25 cellular contexts compared by ENCODE assay signal in the genomic region with DNA sequence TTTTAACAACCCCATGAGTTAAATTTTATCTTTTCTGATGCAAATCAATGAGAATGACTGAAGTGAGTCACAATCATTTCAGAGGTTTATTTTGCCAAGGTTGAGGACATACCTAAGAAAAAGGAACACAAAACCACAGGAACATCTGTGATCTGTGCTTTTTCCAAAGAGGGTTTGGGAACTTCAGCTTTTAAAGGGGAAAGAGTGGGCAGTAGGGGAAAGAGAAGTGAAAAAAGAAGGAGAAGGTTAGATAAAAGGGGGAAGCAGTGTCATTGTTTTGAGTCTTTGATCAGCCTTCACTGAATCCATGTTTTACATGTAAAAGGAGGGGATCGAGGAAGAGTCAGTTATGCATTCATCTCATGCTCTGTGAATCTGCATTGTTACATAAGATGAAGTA. TPM values are rescaled to one million over a fixed set of nuclear protein-coding genes. Genes with fewer than 3 reads are reported as not detected.
"Had no signal": no experiment of that assay in that cellular context is flagged by ENCODE, and none has a peak within 500 bp of the region (broad histone marks: within the 10 kb centered on the region; RNA-seq: fewer than 3 reads in every experiment).

No MANE protein-coding gene starts in this region.

- H3K9me3 Mint-ChIP-seq: neural crest cell had no signal

- H3K27me3 Mint-ChIP-seq: stimulated activated naive CD8-positive, alpha-beta T cell treated with anti-CD3 and anti-CD28 coated beads, Interleukin-15, amount 100 ng/mL, for 72 hours had no signal

- H3K4me1 Mint-ChIP-seq: mesothelial cell of epicardium; stimulated activated naive CD8-positive, alpha-beta T cell treated with anti-CD3 and anti-CD28 coated beads, Interleukin-15, amount 100 ng/mL, for 72 hours had no signal

- H3K36me3 Mint-ChIP-seq: mesothelial cell of epicardium had no signal

- H3K27ac ChIP-seq: dorsolateral prefrontal cortex, neutrophil, pancreas, right lobe of liver, suprapubic skin, transverse colon, vagina had no signal

- H3K4me3 ChIP-seq: dorsolateral prefrontal cortex, mucosa of descending colon, pancreas, right lobe of liver, smooth muscle cell, suprapubic skin, transverse colon, vagina had no signal

- H3K27ac Mint-ChIP-seq: mesothelial cell of epicardium; natural killer cell treated with Interleukin-12 subunit alpha and Interleukin-12 subunit beta and Interleukin-15 and Interleukin-18, amount 100 ng/mL, for 72 hours; stimulated activated naive CD8-positive, alpha-beta T cell treated with anti-CD3 and anti-CD28 coated beads, Interleukin-15, amount 100 ng/mL, for 72 hours had no signal

- H3K9me3 ChIP-seq: mucosa of descending colon, neutrophil, pancreas, right lobe of liver, suprapubic skin, transverse colon, vagina had no signal

- H3K4me2 ChIP-seq: smooth muscle cell had no signal

- H3K4me1 ChIP-seq: pancreas, right lobe of liver, suprapubic skin, transverse colon, vagina had no signal

- H3K4me3 Mint-ChIP-seq: mesothelial cell of epicardium; naive B cell; natural killer cell treated with Interleukin-12 subunit alpha and Interleukin-12 subunit beta and Interleukin-15 and Interleukin-18, amount 100 ng/mL, for 72 hours; neural crest cell; stimulated activated naive CD8-positive, alpha-beta T cell treated with anti-CD3 and anti-CD28 coated beads, Interleukin-15, amount 100 ng/mL, for 72 hours had no signal

- H3K27me3 ChIP-seq: neutrophil, right lobe of liver, transverse colon, vagina had no signal

- DNase-seq: cortex of kidney; dorsolateral prefrontal cortex; effector CD4-positive, alpha-beta T cell; head of caudate nucleus; kidney; mesenchymal stem cell; mucosa of descending colon; naive B cell; pancreas; right lobe of liver; stimulated activated CD4-positive, alpha-beta T cell treated with anti-CD3 and anti-CD28 coated beads, Interleukin-12 subunit alpha, Interleukin-12 subunit beta, amount 100 ng/mL, for 4 hours; stimulated activated CD4-positive, alpha-beta T cell treated with anti-CD3 and anti-CD28 coated beads, Interleukin-1b, Interleukin-23, amount 100 ng/mL, for 48 hours; stimulated activated CD4-positive, alpha-beta T cell treated with anti-CD3 and anti-CD28 coated beads, Interleukin-4, amount 100 ng/mL, for 1 hour; stimulated activated CD8-positive, alpha-beta memory T cell treated with anti-CD3 and anti-CD28 coated beads, Interleukin-4, amount 100 ng/mL, for 48 hours; stimulated activated naive CD4-positive, alpha-beta T cell; stimulated activated naive CD8-positive, alpha-beta T cell treated with anti-CD3 and anti-CD28 coated beads, Interleukin-15, amount 100 ng/mL, for 72 hours; transverse colon had no signal

- H3K36me3 ChIP-seq: neutrophil, pancreas, right lobe of liver, suprapubic skin, transverse colon, vagina had no signal

RNA-seq across cellular contexts. Expression of a gene that starts 45.3 kb away (rescaled TPM):
- total RNA-seq: pulmonary artery endothelial cell had no signal
